In the genomic region with DNA sequence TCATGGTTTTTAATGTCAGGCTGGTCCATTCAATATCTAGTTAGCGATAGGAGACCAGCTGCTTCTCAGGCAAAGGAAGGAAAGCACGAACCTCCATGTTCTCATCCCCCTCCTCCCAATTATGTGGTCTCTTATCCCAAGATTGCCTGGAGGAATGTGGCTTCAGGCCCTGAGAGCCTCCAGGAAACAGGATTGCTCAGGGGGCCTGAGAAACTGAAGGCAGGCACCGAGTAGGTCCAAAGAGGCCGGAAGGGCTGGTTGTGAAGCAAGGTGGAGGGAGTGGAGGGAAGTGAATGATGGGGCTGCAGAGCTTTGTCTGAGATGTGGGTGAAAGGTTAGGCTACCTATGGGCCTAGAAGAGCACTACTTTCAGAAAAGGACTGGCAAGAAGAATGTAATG, we compare ENCODE assay signal across 18 cellular contexts.
DNase-seq lines count a peak whose midpoint lies in the region; ATAC-seq and TF ChIP-seq lines count a peak whose summit lies in the region.
"Had no signal": no experiment of that assay in that cellular context is flagged by ENCODE, and none has a peak within 500 bp of the region (broad histone marks: within the 10 kb centered on the region; RNA-seq: fewer than 3 reads in every experiment).

No MANE protein-coding gene starts in this region.

- H3K9ac ChIP-seq in mesendoderm (ENCODE audit: low read length) = no peak overlapping the region

- H3K4me3 Mint-ChIP-seq in progenitor cell of endocrine pancreas (ENCODE audit: low read depth) = no peak overlapping the region
- H3K4me3 Mint-ChIP-seq: CD4-positive, CD25-positive, alpha-beta regulatory T cell; CD8-positive, alpha-beta memory T cell; GM23338 had no signal

- H3K18ac ChIP-seq in mesendoderm (ENCODE audit: low read length) = no peak overlapping the region

- no peak overlapping the region for H3K4me3 ChIP-seq in mesendoderm (ENCODE audit: low read length)
- H3K4me3 ChIP-seq: GM23338 had no signal

- H2BK15ac ChIP-seq in mesendoderm (replicated peaks; ENCODE audit: low read depth) = no peak overlapping the region

- no peaks in the 10 kb centered on the region for H3K4me1 ChIP-seq in mesendoderm (ENCODE audit: control insufficient read depth, low read depth, low read length)
- H3K4me1 ChIP-seq: BE2C had no signal

- no peaks in the 10 kb centered on the region for H3K36me3 ChIP-seq in mesendoderm (ENCODE audit: control insufficient read depth, insufficient read depth, low read length)
- H3K36me3 ChIP-seq: BE2C had no signal

- no peak overlapping the region for H3K27ac ChIP-seq in mesendoderm (ENCODE audit: low read depth, low read length)

- H3K79me2 ChIP-seq in mesendoderm (ENCODE audit: control insufficient read depth, insufficient read depth, low read length) = no peaks in the 10 kb centered on the region

- no peaks in the 10 kb centered on the region for H3K4me1 Mint-ChIP-seq in progenitor cell of endocrine pancreas (ENCODE audit: low read depth)
- H3K4me1 Mint-ChIP-seq: CD4-positive, CD25-positive, alpha-beta regulatory T cell; CD8-positive, alpha-beta memory T cell had no signal

- no peaks in the 10 kb centered on the region for H3K27me3 Mint-ChIP-seq in progenitor cell of endocrine pancreas
- H3K27me3 Mint-ChIP-seq: CD4-positive, CD25-positive, alpha-beta regulatory T cell; CD8-positive, alpha-beta memory T cell had no signal

- H2BK5ac ChIP-seq in mesendoderm (ENCODE audit: low read length) = no peak overlapping the region

- no peak overlapping the region for H3K4ac ChIP-seq in mesendoderm (ENCODE audit: low read depth, low read length)

- H3K23ac ChIP-seq in mesendoderm (ENCODE audit: low read length) = no peak overlapping the region

- no peak overlapping the region for H3K56ac ChIP-seq in mesendoderm (ENCODE audit: low read length)

- no peak overlapping the region for H3K4me2 ChIP-seq in mesendoderm (ENCODE audit: low read length)
- H3K4me2 ChIP-seq: GM23338 had no signal

- H4K5ac ChIP-seq in mesendoderm (ENCODE audit: low read length) = no peak overlapping the region

- no peaks in the 10 kb centered on the region for H3K9me3 Mint-ChIP-seq in progenitor cell of endocrine pancreas (ENCODE audit: low read depth)
- H3K9me3 Mint-ChIP-seq: CD4-positive, CD25-positive, alpha-beta regulatory T cell; GM23338 had no signal

- WGBS in mesendoderm (ENCODE audit: extremely low coverage, insufficient coverage, low lambda C conversion rate) = no CpG with 5 or more reads among the region's 4 CpGs

- no peak overlapping the region for H2BK120ac ChIP-seq in mesendoderm (ENCODE audit: low read depth, low read length)

- TF ChIP-seq CTCF in progenitor cell of endocrine pancreas (IDR thresholded peaks at IDR 0.05; ENCODE audit: unreplicated experiment) = no peak

- no peak for ATAC-seq in HG03025 (IDR thresholded peaks at IDR 0.05; ENCODE audit: low FRiP score, unreplicated experiment)
- ATAC-seq: GM23338 had no signal

- H3K79me1 ChIP-seq in mesendoderm (ENCODE audit: low read length) = no peaks in the 10 kb centered on the region

- DNase-seq in astrocyte of the hippocampus (ENCODE audit: low read depth, low spot score) (peak; percentile 42), mesendoderm (peak; percentile 60), progenitor cell of endocrine pancreas (ENCODE audit: low spot score, unreplicated experiment) (no peak), HCEC 1CT (no peak), NCI-H510A (lab: John Stamatoyannopoulos, UW) (no peak)
- DNase-seq: ACHN; BE2C; C1 segment of cervical spinal cord; CD4-positive, CD25-positive, alpha-beta regulatory T cell; CD8-positive, alpha-beta memory T cell; COR-L47; DMS 273 treated with DMSO at 0.1 percent for 48 hours; DMS53; DND-41; EL; H7 had no signal

- H3K27ac Mint-ChIP-seq in progenitor cell of endocrine pancreas = peak overlapping the region; percentile 52
- H3K27ac Mint-ChIP-seq: CD4-positive, CD25-positive, alpha-beta regulatory T cell; CD8-positive, alpha-beta memory T cell; GM23338 had no signal

- H4K8ac ChIP-seq in mesendoderm (ENCODE audit: low read depth, low read length) = no peak overlapping the region

- H3K36me3 Mint-ChIP-seq in progenitor cell of endocrine pancreas (ENCODE audit: insufficient read depth) = no peaks in the 10 kb centered on the region
- H3K36me3 Mint-ChIP-seq: CD4-positive, CD25-positive, alpha-beta regulatory T cell had no signal

- no peak overlapping the region for H2AK5ac ChIP-seq in mesendoderm (ENCODE audit: low read length)

- H3K27me3 ChIP-seq in mesendoderm (ENCODE audit: insufficient read depth, low read length, poor library complexity) = no peaks in the 10 kb centered on the region

Comparison
In these comparisons a context has a peak if more than half of its experiments do, and no peak if none do; other contexts are left out.
1. DNase-seq: peak in astrocyte of the hippocampus (single experiment) and mesendoderm (single experiment); none in progenitor cell of endocrine pancreas (single experiment), HCEC 1CT (single experiment) and NCI-H510A (single experiment).